ENCODE assay signal across 18 cellular contexts in the genomic region with DNA sequence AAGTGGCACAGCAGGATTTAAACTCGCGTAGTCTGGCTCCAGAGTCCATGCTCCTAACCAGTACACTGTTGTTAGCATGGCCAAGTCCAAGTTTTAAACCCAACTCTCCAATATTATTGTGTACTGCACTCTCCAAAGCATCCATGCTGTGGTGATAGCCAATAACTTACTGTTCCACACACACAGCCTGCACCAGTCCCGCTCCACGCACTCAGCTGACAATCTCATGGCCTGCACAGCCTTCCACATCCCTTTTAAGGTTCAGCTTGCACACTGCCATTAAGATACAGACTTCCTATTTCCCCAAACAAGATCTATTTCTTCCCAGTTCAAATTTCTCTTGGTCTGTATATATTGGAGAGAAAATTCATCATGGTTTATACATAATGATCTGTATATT.
DNase-seq lines count a peak whose midpoint lies in the region; ATAC-seq and TF ChIP-seq lines count a peak whose summit lies in the region.
"Had no signal": no experiment of that assay in that cellular context is flagged by ENCODE, and none has a peak within 500 bp of the region (broad histone marks: within the 10 kb centered on the region; RNA-seq: fewer than 3 reads in every experiment).

No MANE protein-coding gene starts in this region.

- H4K8ac ChIP-seq in trophoblast cell (ENCODE audit: low read depth, low read length) = no peak overlapping the region

- no peak overlapping the region for H3K4me2 ChIP-seq in trophoblast cell (ENCODE audit: low read length)
- H3K4me2 ChIP-seq: BLaER1 had no signal

- H2AFZ ChIP-seq in trophoblast cell (ENCODE audit: insufficient read depth, low read length, poor library complexity) = no peak overlapping the region

- H2BK120ac ChIP-seq in trophoblast cell (ENCODE audit: insufficient read depth, low read length, poor library complexity) = no peak overlapping the region

- H3K4ac ChIP-seq in trophoblast cell (ENCODE audit: low read depth, low read length) = no peak overlapping the region

- no peaks in the 10 kb centered on the region for H3K27me3 ChIP-seq in left ventricle myocardium inferior (ENCODE audit: low read depth)
- H3K27me3 ChIP-seq in trophoblast cell (ENCODE audit: insufficient read depth, low read length) = no peaks in the 10 kb centered on the region
- H3K27me3 ChIP-seq in testis = no peaks in the 10 kb centered on the region
- H3K27me3 ChIP-seq: BLaER1 had no signal

- no peaks in the 10 kb centered on the region for H3K9me3 ChIP-seq in left ventricle myocardium inferior (replicated peaks)
- no peaks in the 10 kb centered on the region for H3K9me3 ChIP-seq in trophoblast cell (ENCODE audit: insufficient read depth, low read depth, low read length)
- H3K9me3 ChIP-seq in testis = no peaks in the 10 kb centered on the region
- H3K9me3 ChIP-seq: BLaER1, Caco-2 had no signal

- TF ChIP-seq POLR2A in testis (IDR thresholded peaks at IDR 0.05) = no peak

- no peak overlapping the region for H2AK5ac ChIP-seq in trophoblast cell (ENCODE audit: low read length)

- H3K14ac ChIP-seq in trophoblast cell (ENCODE audit: low read length) = no peak overlapping the region

- WGBS in trophoblast cell (ENCODE audit: extremely low coverage, insufficient coverage, insufficient read length) = no CpG with 5 or more reads among the region's 4 CpGs
- WGBS in testis, 2 donors = 95 to 96% methylated on average over 4 of the region's 4 CpGs

- H3K79me1 ChIP-seq in trophoblast cell (ENCODE audit: low read length) = no peaks in the 10 kb centered on the region

- no peak overlapping the region for H3K9ac ChIP-seq in trophoblast cell (ENCODE audit: low read length)
- H3K9ac ChIP-seq: BLaER1 had no signal

- no peak for TF ChIP-seq CTCF in left ventricle myocardium inferior (IDR thresholded peaks at IDR 0.05; ENCODE audit: borderline replicate concordance)
- no peak for TF ChIP-seq CTCF in testis (IDR thresholded peaks at IDR 0.05)

- H3K4me1 ChIP-seq in left ventricle myocardium inferior (peaks cover 75% of the 10 kb centered on the region), trophoblast cell (ENCODE audit: control insufficient read depth in 1 of 2, insufficient read depth in 2 of 2, low read length in 2 of 2) (no peaks in the 10 kb centered on the region), testis (peaks cover 5% of the 10 kb centered on the region)
- H3K4me1 ChIP-seq: BLaER1, Caco-2 had no signal

- peak overlapping the region; percentile 42 for H3K27ac ChIP-seq in left ventricle myocardium inferior (replicated peaks)
- no peak overlapping the region for H3K27ac ChIP-seq in trophoblast cell (ENCODE audit: low read depth, low read length)
- H3K27ac ChIP-seq in testis = no peak overlapping the region
- H3K27ac ChIP-seq: 22Rv1, BLaER1, C4-2B had no signal

- no peak overlapping the region for H4K12ac ChIP-seq in trophoblast cell (ENCODE audit: low read depth, low read length)

- H3K4me3 ChIP-seq in left ventricle myocardium inferior = no peak overlapping the region
- no peak overlapping the region for H3K4me3 ChIP-seq in trophoblast cell (ENCODE audit: low read depth, low read length)
- no peak overlapping the region for H3K4me3 ChIP-seq in testis
- H3K4me3 ChIP-seq: BLaER1 had no signal

- no peaks in the 10 kb centered on the region for H3K36me3 ChIP-seq in left ventricle myocardium inferior
- no peaks in the 10 kb centered on the region for H3K36me3 ChIP-seq in trophoblast cell (ENCODE audit: control insufficient read depth in 1 of 2, insufficient read depth in 2 of 2, low read length in 2 of 2)
- H3K36me3 ChIP-seq in testis (ENCODE audit: low read depth, missing control alignments) = no peaks in the 10 kb centered on the region
- H3K36me3 ChIP-seq: BLaER1 had no signal

- H4K91ac ChIP-seq in trophoblast cell (ENCODE audit: low read depth, low read length) = no peak overlapping the region

- H2BK12ac ChIP-seq in trophoblast cell (ENCODE audit: low read length) = no peak overlapping the region

- no peak overlapping the region for H3K18ac ChIP-seq in trophoblast cell (ENCODE audit: low read length)

- peak overlapping the region; percentile 50 for H3K23ac ChIP-seq in trophoblast cell (ENCODE audit: low read length)

- DNase-seq in Right ventricle myocardium inferior (ENCODE audit: missing footprints) (no peak), Right ventricle myocardium superior (no peak), left ventricle myocardium inferior (no peak), cardiac septum (ENCODE audit: low spot score) (no peak), trophoblast cell (no peak), testis (no peak)
- DNase-seq in activated naive CD4-positive, alpha-beta T cell treated with Interleukin-2 at 50 U/mL for 16 hours = no peak
- DNase-seq: Caco-2; CD4-positive, CD25-positive, alpha-beta regulatory T cell; CD8-positive, alpha-beta T cell; DMS153; DND-41; GOT3; H7; HCEC 1CT had no signal

- H2BK5ac ChIP-seq in trophoblast cell (ENCODE audit: low read depth, low read length, poor library complexity) = no peak overlapping the region

- intact Hi-C loops in Right ventricle myocardium inferior (cut with DNase I) = no loop called here
- intact Hi-C loops in Right ventricle myocardium superior (cut with DNase I) = no loop called here
- intact Hi-C loops in left ventricle myocardium inferior (cut with micrococcal nuclease) = no loop called here
- intact Hi-C loops in cardiac septum (cut with DNase I) = no loop called here
- intact Hi-C loops in testis (cut with DNase I; ENCODE audit: low total_unique reads) = no loop called here

- H3K79me2 ChIP-seq in trophoblast cell (ENCODE audit: control insufficient read depth, insufficient read depth, low read length, poor library complexity) = no peaks in the 10 kb centered on the region

- ATAC-seq in Right ventricle myocardium inferior (peak; percentile 39), Right ventricle myocardium superior (ENCODE audit: poor library complexity) (no peak)
- ATAC-seq: CD8-positive, alpha-beta T cell had no signal
